11 cellular contexts compared by ENCODE assay signal in the genomic region with DNA sequence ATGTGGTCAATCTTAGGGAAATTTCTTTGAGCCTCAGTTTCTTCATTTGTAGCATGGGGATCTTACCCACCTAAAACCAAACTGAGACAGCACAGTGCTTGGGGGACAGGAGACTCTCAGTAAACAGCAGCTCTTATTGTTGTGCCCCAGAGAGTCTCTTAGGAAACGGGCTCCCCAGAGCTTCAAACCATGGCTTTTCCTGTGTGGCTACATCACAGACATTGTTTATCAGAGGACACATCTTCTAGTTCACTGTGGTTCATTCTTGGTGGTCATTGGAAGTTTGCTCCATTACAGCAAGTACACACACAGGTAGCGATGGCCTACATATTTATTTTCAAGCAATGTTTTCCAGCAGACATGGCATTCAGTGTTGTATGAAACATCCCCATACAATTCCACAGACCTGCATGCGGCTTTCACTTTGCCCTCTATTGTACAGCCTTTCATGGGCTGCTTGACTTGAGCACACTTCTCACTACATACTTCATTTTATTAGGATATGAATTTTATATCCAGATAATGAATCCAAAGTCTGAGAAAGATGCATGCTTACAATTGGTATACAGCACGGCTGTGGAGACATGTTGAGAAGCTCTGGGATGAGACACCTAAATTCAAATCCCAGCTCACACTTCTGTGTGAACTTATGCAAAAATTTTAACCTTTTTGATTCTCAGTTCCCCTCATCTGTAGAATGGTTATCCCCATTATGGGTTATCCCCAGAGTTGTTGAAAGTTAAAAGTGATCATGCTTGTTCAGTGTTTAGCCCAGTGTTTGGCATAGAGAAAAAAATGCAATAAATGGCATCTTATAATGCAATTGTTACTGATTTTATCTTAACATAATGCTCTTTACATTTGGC.
DNase-seq lines count a peak whose midpoint lies in the region; ATAC-seq and TF ChIP-seq lines count a peak whose summit lies in the region.
"Had no signal": no experiment of that assay in that cellular context is flagged by ENCODE, and none has a peak within 500 bp of the region (broad histone marks: within the 10 kb centered on the region; RNA-seq: fewer than 3 reads in every experiment).

No MANE protein-coding gene starts in this region.

- H3K36me3 Mint-ChIP-seq in CD4-positive, CD25-positive, alpha-beta regulatory T cell: peaks cover 9% of the 10 kb centered on the region
- no peaks in the 10 kb centered on the region for H3K36me3 Mint-ChIP-seq in activated B cell treated with CpG ODN at 0.5 μM for 24 hours (ENCODE audit: low read depth)
- no peaks in the 10 kb centered on the region for H3K36me3 Mint-ChIP-seq in type B pancreatic cell

- H3K27me3 ChIP-seq in CD4-positive, CD25-positive, alpha-beta regulatory T cell (ENCODE audit: control insufficient read depth, insufficient read depth, low read length): no peaks in the 10 kb centered on the region
- H3K27me3 ChIP-seq: right atrium auricular region had no signal

- H3K36me3 ChIP-seq in CD4-positive, CD25-positive, alpha-beta regulatory T cell (ENCODE audit: control insufficient read depth, insufficient read depth, low read length): peaks cover 7% of the 10 kb centered on the region
- H3K36me3 ChIP-seq: right atrium auricular region had no signal

- H3K9me3 ChIP-seq in CD4-positive, CD25-positive, alpha-beta regulatory T cell (ENCODE audit: control insufficient read depth in 2 of 2, low read length in 2 of 2): no peaks in the 10 kb centered on the region
- H3K9me3 ChIP-seq: right atrium auricular region had no signal

- H3K4me3 Mint-ChIP-seq in CD4-positive, CD25-positive, alpha-beta regulatory T cell: peak overlapping the region; percentile 27 to 75 (median 54)
- H3K4me3 Mint-ChIP-seq in activated B cell treated with CpG ODN at 0.5 μM for 24 hours (no peak overlapping the region), type B pancreatic cell (no peak overlapping the region)

- peak overlapping the region; percentile 72 for H3K4me3 ChIP-seq in CD4-positive, CD25-positive, alpha-beta regulatory T cell (ENCODE audit: low read depth, low read length)
- H3K4me3 ChIP-seq: right atrium auricular region had no signal

- peak overlapping the region; percentile 77 to 91 (median 88) for H3K27ac Mint-ChIP-seq in CD4-positive, CD25-positive, alpha-beta regulatory T cell
- no peak overlapping the region for H3K27ac Mint-ChIP-seq in activated B cell treated with CpG ODN at 0.5 μM for 24 hours
- H3K27ac Mint-ChIP-seq in type B pancreatic cell: no peak overlapping the region

- POLR2A ChIA-PET in activated B cell treated with CpG ODN at 0.5 μM for 24 hours (lab: Charles Lee): no interaction called here

- H3K4me1 Mint-ChIP-seq in CD4-positive, CD25-positive, alpha-beta regulatory T cell: peaks cover 40 to 85% (median 70%) of the 10 kb centered on the region in 4 donors
- H3K4me1 Mint-ChIP-seq in activated B cell treated with CpG ODN at 0.5 μM for 24 hours (peaks cover 26% of the 10 kb centered on the region), type B pancreatic cell (ENCODE audit: unreplicated experiment) (no peaks in the 10 kb centered on the region)

- intact Hi-C loops in activated B cell treated with CpG ODN at 0.5 μM for 24 hours (cut with micrococcal nuclease): no loop called here

- CTCF ChIA-PET in activated B cell treated with CpG ODN at 0.5 μM for 24 hours (lab: Charles Lee): interaction anchor here (0.7 to 1.1 kb wide), 2 partner anchors 10 to 21 kb away, joined by 3 to 5 read pairs; no protein-coding TSS in a partner anchor

- DNase-seq in CD4-positive, CD25-positive, alpha-beta regulatory T cell: no peak
- no peak for DNase-seq in activated B cell treated with CpG ODN at 0.5 μM for 24 hours
- no peak for DNase-seq in COR-L47 (lab: John Stamatoyannopoulos, UW)
- no peak for DNase-seq in type B pancreatic cell (ENCODE audit: extremely low spot score, unreplicated experiment)
- no peak for DNase-seq in stimulated activated CD4-positive, alpha-beta T cell treated with anti-CD3 and anti-CD28 coated beads, Interleukin-15, amount 100 ng/mL, for 24 hours
- no peak for DNase-seq in NCI-H2081 treated with DMSO at 0.1 percent for 48 hours (lab: John Stamatoyannopoulos, UW)
- DNase-seq: KBM-7 had no signal

- no peaks in the 10 kb centered on the region for H3K27me3 Mint-ChIP-seq in CD4-positive, CD25-positive, alpha-beta regulatory T cell
- H3K27me3 Mint-ChIP-seq in activated B cell treated with CpG ODN at 0.5 μM for 24 hours (no peaks in the 10 kb centered on the region), type B pancreatic cell (no peaks in the 10 kb centered on the region)

- H3K4me1 ChIP-seq in CD4-positive, CD25-positive, alpha-beta regulatory T cell (ENCODE audit: control insufficient read depth, insufficient read depth, low read length, poor library complexity, severe bottlenecking): peaks cover 81% of the 10 kb centered on the region
- H3K4me1 ChIP-seq: right atrium auricular region had no signal

- no peaks in the 10 kb centered on the region for H3K9me3 Mint-ChIP-seq in CD4-positive, CD25-positive, alpha-beta regulatory T cell
- H3K9me3 Mint-ChIP-seq in activated B cell treated with CpG ODN at 0.5 μM for 24 hours (no peaks in the 10 kb centered on the region), type B pancreatic cell (no peaks in the 10 kb centered on the region)

- ATAC-seq in CD4-positive, CD25-positive, alpha-beta regulatory T cell (ENCODE audit: low read depth in 2 of 2): peak; percentile 43 to 50
- ATAC-seq in GM18870 (IDR thresholded peaks at IDR 0.05; ENCODE audit: unreplicated experiment) (peak; percentile 44), HG02798 (IDR thresholded peaks at IDR 0.05; ENCODE audit: poor library complexity, unreplicated experiment) (peak; percentile 69), activated B cell treated with CpG ODN at 0.5 μM for 24 hours (ENCODE audit: low read depth) (peak; percentile 51)
- ATAC-seq: Panc1 had no signal

- H3K27ac ChIP-seq in CD4-positive, CD25-positive, alpha-beta regulatory T cell (ENCODE audit: insufficient read depth, low read length, poor library complexity, severe bottlenecking): peak overlapping the region; percentile 65
- H3K27ac ChIP-seq: right atrium auricular region had no signal

- TF ChIP-seq CTCF in activated B cell treated with CpG ODN at 0.5 μM for 24 hours (IDR thresholded peaks at IDR 0.05) (no peak), type B pancreatic cell (conservative IDR thresholded peaks at IDR 0.05) (no peak)

Comparison
In these comparisons a context has a peak if more than half of its experiments do, and no peak if none do; other contexts are left out.
1. H3K27ac Mint-ChIP-seq: peak in CD4-positive, CD25-positive, alpha-beta regulatory T cell (3 of 3); none in activated B cell treated with CpG ODN at 0.5 μM for 24 hours (single experiment) and type B pancreatic cell (single experiment).
2. H3K4me3 Mint-ChIP-seq: peak in CD4-positive, CD25-positive, alpha-beta regulatory T cell (4 of 4); none in activated B cell treated with CpG ODN at 0.5 μM for 24 hours (single experiment) and type B pancreatic cell (single experiment).
3. Peak in every context shown above with its lines, with median percentiles within 50 percentile points of each other: ATAC-seq.